In the genomic region with DNA sequence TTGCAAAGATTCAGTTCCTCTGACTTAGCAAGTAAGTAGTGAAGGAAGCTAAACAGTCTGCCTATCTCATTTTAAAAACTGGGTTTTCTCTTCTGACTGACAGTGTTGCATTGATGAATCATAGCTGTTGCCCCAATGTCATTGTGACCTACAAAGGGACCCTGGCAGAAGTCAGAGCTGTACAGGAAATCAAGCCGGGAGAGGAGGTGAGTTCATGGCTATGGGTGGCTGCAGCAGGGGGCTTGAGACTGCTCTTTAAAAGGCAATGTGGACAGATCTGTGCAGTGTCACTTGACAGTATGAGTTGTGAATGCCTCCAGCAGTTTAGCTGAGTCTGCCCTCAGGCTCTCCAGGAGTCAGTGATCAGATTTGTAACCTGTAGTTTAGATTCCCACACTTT, we compare ENCODE assay signal across 22 cellular contexts. TPM values are rescaled to one million over a fixed set of nuclear protein-coding genes. Genes with fewer than 3 reads are reported as not detected.
DNase-seq lines count a peak whose midpoint lies in the region; ATAC-seq and TF ChIP-seq lines count a peak whose summit lies in the region.
"Had no signal": no experiment of that assay in that cellular context is flagged by ENCODE, and none has a peak within 500 bp of the region (broad histone marks: within the 10 kb centered on the region; RNA-seq: fewer than 3 reads in every experiment).

No MANE protein-coding gene starts in this region.

- no peak for DNase-seq in Right ventricle myocardium inferior (ENCODE audit: missing footprints)
- no peak for DNase-seq in cardiac septum (ENCODE audit: low spot score)
- DNase-seq in dermis microvascular lymphatic vessel endothelial cell (ENCODE audit: low read depth in 2 of 2), result peak; percentile 54 to 71
- DNase-seq in osteocyte (ENCODE audit: extremely low spot score, unreplicated experiment), result no peak
- DNase-seq in anterior cingulate cortex (lab: John Stamatoyannopoulos, UW), result no peak
- DNase-seq in inferior parietal cortex (ENCODE audit: extremely low spot score), result no peak
- no peak for DNase-seq in activated naive CD8-positive, alpha-beta T cell treated with anti-CD3 and anti-CD28 coated beads, Interleukin-2, amount 50 U/mL, for 24 hours
- DNase-seq: activated naive CD4-positive, alpha-beta T cell; COR-L47; HFFc6; KBM-7; mesendoderm; NCI-H1105; NCI-H2081 treated with DMSO at 0.1 percent for 48 hours; NCI-H510A; stimulated activated naive CD8-positive, alpha-beta T cell treated with anti-CD3 and anti-CD28 coated beads, Interleukin-15, amount 100 ng/mL, for 72 hours; T1000; transverse colon had no signal

- 0 out of 2 replicates have a peak overlapping the region, but pooled peaks have one; percentile 3 for H3K4me2 ChIP-seq in OCI-LY3 (ENCODE audit: low read length)

- no peak overlapping the region for H3K4me3 ChIP-seq in OCI-LY3 (ENCODE audit: low read length)
- H3K4me3 ChIP-seq: coronary artery, transverse colon had no signal

- no peak overlapping the region for H3K4me3 Mint-ChIP-seq in osteocyte (ENCODE audit: unreplicated experiment)
- H3K4me3 Mint-ChIP-seq in activated naive CD8-positive, alpha-beta T cell treated with anti-CD3 and anti-CD28 coated beads, Interleukin-2, amount 50 U/mL, for 24 hours, result no peak overlapping the region
- H3K4me3 Mint-ChIP-seq: HFFc6; nephron; stimulated activated naive CD8-positive, alpha-beta T cell treated with anti-CD3 and anti-CD28 coated beads, Interleukin-15, amount 100 ng/mL, for 72 hours had no signal

- H3K79me2 ChIP-seq in OCI-LY3 (ENCODE audit: low read length), result no peaks in the 10 kb centered on the region

- H2AFZ ChIP-seq in OCI-LY3 (ENCODE audit: low read depth, low read length), result no peak overlapping the region

- intact Hi-C loops in Right ventricle myocardium inferior (cut with DNase I), result no loop called here
- intact Hi-C loops in cardiac septum (cut with DNase I), result no loop called here

- peaks cover 8% of the 10 kb centered on the region for H3K4me1 Mint-ChIP-seq in osteocyte (ENCODE audit: unreplicated experiment)
- no peaks in the 10 kb centered on the region for H3K4me1 Mint-ChIP-seq in activated naive CD8-positive, alpha-beta T cell treated with anti-CD3 and anti-CD28 coated beads, Interleukin-2, amount 50 U/mL, for 24 hours
- H3K4me1 Mint-ChIP-seq: nephron; stimulated activated naive CD8-positive, alpha-beta T cell treated with anti-CD3 and anti-CD28 coated beads, Interleukin-15, amount 100 ng/mL, for 72 hours had no signal

- H4K20me1 ChIP-seq in OCI-LY3 (ENCODE audit: insufficient read depth, low read length), result peaks cover 4% of the 10 kb centered on the region; the same call in 1 of the 2 replicates

- peak; percentile 36 for ATAC-seq in Right ventricle myocardium inferior
- no peak for ATAC-seq in activated naive CD8-positive, alpha-beta T cell treated with anti-CD3 and anti-CD28 coated beads, Interleukin-2, amount 50 U/mL, for 24 hours
- ATAC-seq: stimulated activated naive CD8-positive, alpha-beta T cell treated with anti-CD3 and anti-CD28 coated beads, Interleukin-15, amount 100 ng/mL, for 72 hours had no signal

- peaks cover 20% of the 10 kb centered on the region for H3K36me3 Mint-ChIP-seq in osteocyte (ENCODE audit: unreplicated experiment)
- H3K36me3 Mint-ChIP-seq in activated naive CD8-positive, alpha-beta T cell treated with anti-CD3 and anti-CD28 coated beads, Interleukin-2, amount 50 U/mL, for 24 hours (ENCODE audit: low read depth), result peaks cover 5% of the 10 kb centered on the region

- no peaks in the 10 kb centered on the region for H3K27me3 ChIP-seq in OCI-LY3 (ENCODE audit: low read depth, low read length)
- H3K27me3 ChIP-seq: transverse colon had no signal

- H3K27ac Mint-ChIP-seq in osteocyte (ENCODE audit: unreplicated experiment), result peak overlapping the region; percentile 9
- H3K27ac Mint-ChIP-seq in activated naive CD8-positive, alpha-beta T cell treated with anti-CD3 and anti-CD28 coated beads, Interleukin-2, amount 50 U/mL, for 24 hours, result no peak overlapping the region
- H3K27ac Mint-ChIP-seq: HFFc6, nephron, progenitor cell of endocrine pancreas had no signal

- TF ChIP-seq CTCF in OCI-LY3 (IDR thresholded peaks at IDR 0.05; ENCODE audit: low read depth, low read length) (no peak), osteocyte (IDR thresholded peaks at IDR 0.05) (no peak)

- no peaks in the 10 kb centered on the region for H3K9me3 Mint-ChIP-seq in osteocyte (ENCODE audit: unreplicated experiment)
- H3K9me3 Mint-ChIP-seq in activated naive CD8-positive, alpha-beta T cell treated with anti-CD3 and anti-CD28 coated beads, Interleukin-2, amount 50 U/mL, for 24 hours, result no peaks in the 10 kb centered on the region
- H3K9me3 Mint-ChIP-seq: HFFc6; nephron; stimulated activated naive CD8-positive, alpha-beta T cell treated with anti-CD3 and anti-CD28 coated beads, Interleukin-15, amount 100 ng/mL, for 72 hours had no signal

- H3K9me3 ChIP-seq in OCI-LY3 (ENCODE audit: insufficient read depth, low read length), result no peaks in the 10 kb centered on the region
- H3K9me3 ChIP-seq: transverse colon had no signal

- H3K27me3 Mint-ChIP-seq in osteocyte (ENCODE audit: unreplicated experiment), result no peaks in the 10 kb centered on the region
- H3K27me3 Mint-ChIP-seq in activated naive CD8-positive, alpha-beta T cell treated with anti-CD3 and anti-CD28 coated beads, Interleukin-2, amount 50 U/mL, for 24 hours, result no peaks in the 10 kb centered on the region
- H3K27me3 Mint-ChIP-seq: progenitor cell of endocrine pancreas; stimulated activated naive CD8-positive, alpha-beta T cell treated with anti-CD3 and anti-CD28 coated beads, Interleukin-15, amount 100 ng/mL, for 72 hours had no signal

- no peak overlapping the region; the same call in 1 of the 2 replicates for H3K27ac ChIP-seq in OCI-LY3 (ENCODE audit: low read length)
- H3K27ac ChIP-seq: coronary artery, transverse colon had no signal

- peaks cover 29% of the 10 kb centered on the region for H3K4me1 ChIP-seq in OCI-LY3 (ENCODE audit: low read length)
- H3K4me1 ChIP-seq: transverse colon had no signal

- no peak overlapping the region for H3K9ac ChIP-seq in OCI-LY3 (ENCODE audit: low read length)

- peaks cover 26% of the 10 kb centered on the region for H3K36me3 ChIP-seq in OCI-LY3 (replicated peaks; ENCODE audit: low read depth, low read length)
- H3K36me3 ChIP-seq: transverse colon had no signal

RNA-seq across cellular contexts. Expression of a gene that starts 46.6 kb away (rescaled TPM):
- total RNA-seq in Right ventricle myocardium inferior (205 TPM), cardiac septum (445 TPM), dermis microvascular lymphatic vessel endothelial cell (193 and 220 TPM in 2 replicates), osteocyte (44.7 and 46.8 TPM in 2 replicates)

Comparison
In these comparisons a context has a peak if more than half of its experiments do, and no peak if none do; other contexts are left out.
1. DNase-seq: peak in dermis microvascular lymphatic vessel endothelial cell (2 of 2); none in Right ventricle myocardium inferior (single experiment), cardiac septum (single experiment), osteocyte (single experiment), anterior cingulate cortex (0 of 58), inferior parietal cortex (single experiment) and activated naive CD8-positive, alpha-beta T cell treated with anti-CD3 and anti-CD28 coated beads, Interleukin-2, amount 50 U/mL, for 24 hours (single experiment).